9 cellular contexts compared by ENCODE assay signal in the genomic region with DNA sequence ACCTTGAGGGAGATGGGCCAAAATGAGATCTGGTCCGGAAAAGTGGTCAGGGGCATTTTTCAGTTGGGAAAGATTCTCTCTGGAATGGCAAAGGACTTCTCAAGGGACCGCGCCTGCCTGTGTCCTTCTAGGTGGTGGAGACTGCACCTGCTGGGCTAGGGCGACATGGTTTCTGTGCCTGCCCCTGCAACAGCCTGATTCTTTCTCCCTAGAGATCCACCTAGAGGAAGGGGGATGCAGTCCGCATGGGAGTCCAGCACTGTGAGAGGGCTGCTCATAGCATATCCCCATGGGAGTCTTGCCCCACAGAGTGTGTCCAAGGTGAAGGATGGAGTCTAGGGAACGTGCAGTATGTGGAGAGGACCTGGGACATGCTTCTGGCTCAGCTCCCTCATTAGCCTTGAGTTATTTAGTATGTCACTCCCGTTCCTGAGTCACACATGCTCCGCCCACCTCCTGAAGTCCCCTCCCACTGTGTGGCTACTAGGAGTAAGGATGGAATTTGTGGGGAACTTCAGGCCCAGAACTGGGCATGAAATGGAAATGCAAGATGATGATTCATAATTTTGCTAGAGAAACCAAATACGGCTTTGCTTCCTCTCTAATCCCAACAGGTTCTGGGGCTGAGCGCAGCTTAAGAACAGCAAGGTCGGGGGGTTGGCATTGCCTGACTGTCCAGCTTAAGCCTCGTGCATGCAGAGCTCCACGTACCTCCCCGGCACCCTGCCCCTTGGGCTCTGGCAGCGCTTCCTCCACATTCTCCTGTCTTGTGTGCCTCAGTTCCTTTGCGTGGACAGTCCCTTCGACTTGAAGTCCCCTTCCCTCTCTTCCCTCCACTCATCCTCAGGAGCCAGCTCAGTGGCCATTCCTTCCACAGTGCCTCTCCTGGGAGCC. TPM values are rescaled to one million over a fixed set of nuclear protein-coding genes. Genes with fewer than 3 reads are reported as not detected.
DNase-seq lines count a peak whose midpoint lies in the region; ATAC-seq, FAIRE-seq and TF ChIP-seq lines count a peak whose summit lies in the region.
"Had no signal": no experiment of that assay in that cellular context is flagged by ENCODE, and none has a peak within 500 bp of the region (broad histone marks: within the 10 kb centered on the region; RNA-seq: fewer than 3 reads in every experiment).

No MANE protein-coding gene starts in this region.

- no TSS peak for BruUV-seq in MCF 10A (replicated peaks; lab: Mats Ljungman, UMichigan)

- POLR2A ChIA-PET in MCF 10A (lab: Yijun Ruan, JAX), result no interaction called here

- intact Hi-C loops in MCF 10A (cut with micrococcal nuclease), result no loop called here

- H3K27me3 Mint-ChIP-seq in MCF 10A (ENCODE audit: insufficient read depth, unreplicated experiment), result no peaks in the 10 kb centered on the region

- peaks cover 8% of the 10 kb centered on the region for H3K9me3 Mint-ChIP-seq in MCF 10A (ENCODE audit: unreplicated experiment)

- peaks cover 24% of the 10 kb centered on the region for H3K4me1 Mint-ChIP-seq in MCF 10A (ENCODE audit: insufficient read depth, unreplicated experiment)

- no peak for TF ChIP-seq CTCF in MCF 10A (IDR thresholded peaks at IDR 0.05; ENCODE audit: unreplicated experiment)

- H3K36me3 Mint-ChIP-seq in MCF 10A (ENCODE audit: insufficient read depth, unreplicated experiment), result no peaks in the 10 kb centered on the region

- CTCF ChIA-PET in MCF 10A (lab: Yijun Ruan, JAX), result interaction anchor here (1.1 kb wide), 1 partner anchor 10 kb away, joined by 4 read pairs; no protein-coding TSS in a partner anchor

- no peak for ATAC-seq in HG02610 (IDR thresholded peaks at IDR 0.05; ENCODE audit: unreplicated experiment)
- ATAC-seq in HG02885 (IDR thresholded peaks at IDR 0.05; ENCODE audit: poor library complexity, unreplicated experiment), result no peak

- no peak overlapping the region for H3K4me3 Mint-ChIP-seq in MCF 10A (ENCODE audit: unreplicated experiment)

- peak; percentile 4 for DNase-seq in SIG-M5 treated with dmso at 0.1 percent for 504 hours (lab: John Stamatoyannopoulos, UW; ENCODE audit: unreplicated experiment)
- DNase-seq in SIG-M5 (lab: John Stamatoyannopoulos, UW), result no peak
- peak; percentile 97 for DNase-seq in MCF 10A (ENCODE audit: unreplicated experiment)
- peak; percentile 74 for DNase-seq in left kidney (ENCODE audit: low read depth, low spot score)
- DNase-seq in urothelium cell line (ENCODE audit: low spot score), result peak; percentile 77
- no peak for DNase-seq in NCI-H1417 (lab: John Stamatoyannopoulos, UW)
- DNase-seq: stimulated activated CD4-positive, alpha-beta T cell treated with anti-CD3 and anti-CD28 coated beads, Interleukin-1b, Interleukin-23, amount 100 ng/mL, for 48 hours had no signal

- peak overlapping the region; percentile 63 for H3K27ac Mint-ChIP-seq in MCF 10A (ENCODE audit: low read depth, unreplicated experiment)

- peak; percentile 20 for FAIRE-seq in urothelium cell line (lab: Jason Lieb, UNC)

RNA-seq across cellular contexts. Expression of a gene that starts 35.0 kb away (rescaled TPM):
- total RNA-seq in MCF 10A (2022), result not detected in 2 replicates

Comparison
In these comparisons a context has a peak if more than half of its experiments do, and no peak if none do; other contexts are left out.
1. DNase-seq: peak in SIG-M5 treated with dmso at 0.1 percent for 504 hours (single experiment), MCF 10A (single experiment), left kidney (single experiment) and urothelium cell line (single experiment); none in SIG-M5 (single experiment) and NCI-H1417 (0 of 3).